ENCODE assay signal across 7 cellular contexts in genomic region chr3:49007771-49008528, GRCh38.
A peak's percentile ranks its signal among the peaks of the same experiment; 100 is the strongest.
DNase-seq lines count a peak whose midpoint lies in the region; ATAC-seq and TF ChIP-seq lines count a peak whose summit lies in the region.

No MANE protein-coding gene starts in this region.

- in situ Hi-C loops in GM13977 (cut with MboI; ENCODE audit: low pct_unique_long_range_greater_than_20kb, low sequenced_read_pairs, unreplicated experiment) (no loop called here), T47D (cut with HindIII; ENCODE audit: low pct_unique_long_range_greater_than_20kb, low sequenced_read_pairs) (no loop called here)

- peak; percentile 86 for DNase-seq in GM13977 (ENCODE audit: low spot score)
- DNase-seq in NCI-H146 treated with DMSO at 0.1 percent for 48 hours (lab: John Stamatoyannopoulos, UW; ENCODE audit: unreplicated experiment), result peak; percentile 26
- DNase-seq in T47D (ENCODE audit: low read depth in 1 of 2, low spot score in 1 of 2), result peak; percentile 55 to 96
- peak; percentile 88 for DNase-seq in iPS-NIHi7 (ENCODE audit: extremely low spot score)
- peak; percentile 75 to 86 for DNase-seq in stimulated activated CD4-positive, alpha-beta T cell treated with anti-CD3 and anti-CD28 coated beads, Interleukin-12 subunit alpha, Interleukin-12 subunit beta, amount 100 ng/mL, for 24 hours (ENCODE audit: low read depth in 2 of 2)

- no peak for TF ChIP-seq CTCF in GM13977 (IDR thresholded peaks at IDR 0.05; ENCODE audit: extremely low read depth, insufficient read depth, missing control alignments)
- TF ChIP-seq CTCF in WI38 (IDR thresholded peaks at IDR 0.05; ENCODE audit: low read depth, low read length), result no peak

- ATAC-seq in HG02678 (IDR thresholded peaks at IDR 0.05; ENCODE audit: unreplicated experiment), result peak; percentile 37

- H3K4me3 ChIP-seq in WI38 (ENCODE audit: low read depth, low read length), result peak overlapping the region; percentile 85

Comparison
In these comparisons a context has a peak if more than half of its experiments do, and no peak if none do; other contexts are left out.
1. Peak in every context shown above with its lines: DNase-seq, ATAC-seq and H3K4me3 ChIP-seq.
2. DNase-seq: peak in every context shown above with its lines; median percentile 88 in iPS-NIHi7; 86 in GM13977; 80 in stimulated activated CD4-positive, alpha-beta T cell treated with anti-CD3 and anti-CD28 coated beads, Interleukin-12 subunit alpha, Interleukin-12 subunit beta, amount 100 ng/mL, for 24 hours; 76 in T47D; 26 in NCI-H146 treated with DMSO at 0.1 percent for 48 hours.